In the genomic region with DNA sequence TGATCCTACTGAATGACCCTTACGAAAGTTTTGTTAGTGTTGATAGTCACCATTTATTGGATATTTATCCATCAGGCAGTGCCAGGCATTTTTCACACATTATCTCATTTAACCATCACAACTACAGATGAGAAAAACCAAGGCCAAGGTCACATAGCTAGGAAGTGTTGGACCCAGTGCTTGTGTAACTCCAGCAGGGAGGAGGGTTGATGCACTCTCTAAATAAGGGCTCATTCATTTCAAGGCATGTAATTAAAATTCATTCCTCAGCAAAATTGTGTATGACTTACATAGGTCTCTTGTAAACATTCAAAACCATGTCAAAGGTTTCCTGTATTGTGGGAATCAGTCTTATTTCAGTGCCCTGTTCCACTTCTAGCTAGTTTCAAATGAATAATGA, we compare ENCODE assay signal across 2 cellular contexts.
TF ChIP-seq lines count a peak whose summit lies in the region.

No MANE protein-coding gene starts in this region.

TF ChIP-seq in IMR-90, 13 proteins besides CTCF, POLR2A, EP300 and RAD21:
- TF ChIP-seq MAFK (IDR thresholded peaks at IDR 0.05; ENCODE audit: low read depth, low read length) (peak; percentile 40), MAZ (IDR thresholded peaks at IDR 0.05; ENCODE audit: borderline replicate concordance, low read depth, low read length) (no peak)

TF ChIP-seq in K562, 482 proteins besides CTCF, POLR2A, EP300 and RAD21:
- TF ChIP-seq ZNF77 (CRISPR knock-in tag; IDR thresholded peaks at IDR 0.05) (no peak), SMAD2 (IDR thresholded peaks at IDR 0.05; ENCODE audit: low read depth, low read length) (no peak), E2F6 (IDR thresholded peaks at IDR 0.05; ENCODE audit: borderline replicate concordance in 1 of 2, extremely low read depth in 1 of 2, insufficient read depth in 1 of 2, insufficient read length in 1 of 2, low read depth in 1 of 2, low read length in 1 of 2, poor library complexity in 1 of 2, severe bottlenecking in 1 of 2) (no peak), MAFG (tag; conservative IDR thresholded peaks at IDR 0.05) (0 out of 2 replicates have a peak, but pooled peaks have one; percentile 33), MEIS2 (IDR thresholded peaks at IDR 0.05; ENCODE audit: partially characterized antibody) (no peak), ZNF316 (IDR thresholded peaks at IDR 0.05) (peak; percentile 70), ESRRA (IDR thresholded peaks at IDR 0.05; ENCODE audit: borderline replicate concordance, low read depth) (peak; percentile 20; the same call in 1 of the 2 replicates), ZFX (CRISPR knock-in tag; IDR thresholded peaks at IDR 0.05) (no peak), ELF2 (CRISPR knock-in tag; IDR thresholded peaks at IDR 0.05) (no peak), C11orf30 (IDR thresholded peaks at IDR 0.05; ENCODE audit: low read depth) (peak; percentile 67), ARID3A (IDR thresholded peaks at IDR 0.05; ENCODE audit: borderline replicate concordance, low read depth, low read length) (no peak)
TF ChIP-seq in K562: peak in this region for 4.
